ENCODE assay signal across 1 cellular context in the genomic region with DNA sequence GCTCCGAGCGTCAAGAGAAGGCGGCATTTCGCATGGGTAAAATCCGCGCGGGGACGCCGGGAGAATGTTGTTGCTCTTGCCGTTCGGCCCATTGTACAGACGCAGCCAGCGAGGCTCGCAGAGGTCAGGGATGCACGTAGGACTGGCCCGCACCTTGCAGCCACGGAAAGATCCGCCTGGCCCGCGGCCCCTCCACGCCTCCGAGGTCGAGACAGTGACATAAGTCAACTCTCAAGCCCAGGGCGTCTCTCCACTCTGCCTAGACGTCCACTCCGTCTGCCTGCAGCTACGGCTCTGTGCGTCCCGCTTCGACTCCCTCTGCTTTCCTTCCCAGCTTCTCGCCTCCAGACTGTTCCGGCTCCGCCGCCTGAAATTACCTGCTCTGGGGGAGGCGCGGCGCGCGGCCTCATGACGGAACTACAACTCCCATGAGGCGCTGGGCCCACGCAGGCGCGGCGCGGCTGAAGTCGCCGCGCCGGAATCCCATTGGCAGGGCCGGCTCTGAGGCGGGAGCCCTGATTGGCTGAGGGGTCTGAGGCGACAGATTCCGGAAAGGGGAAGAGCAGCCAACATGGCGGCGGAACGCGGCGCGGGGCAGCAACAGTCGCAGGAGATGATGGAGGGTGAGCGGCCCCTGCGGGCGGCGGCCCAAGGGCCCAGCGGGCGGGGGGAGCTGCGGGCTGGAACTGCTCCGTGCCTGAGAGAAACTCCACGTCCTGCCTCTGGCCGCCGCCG.
TF ChIP-seq lines count a peak whose summit lies in the region.

TSS of gene PPP1R7 (plus strand) at position 543 of the 735 bp plus-strand sequence. CDS start at position 572, 29 bp downstream.

TF ChIP-seq in HepG2, 621 proteins besides CTCF, POLR2A, EP300 and RAD21 (continued from another document and continues in another):
- TF ChIP-seq, protein P1, sequence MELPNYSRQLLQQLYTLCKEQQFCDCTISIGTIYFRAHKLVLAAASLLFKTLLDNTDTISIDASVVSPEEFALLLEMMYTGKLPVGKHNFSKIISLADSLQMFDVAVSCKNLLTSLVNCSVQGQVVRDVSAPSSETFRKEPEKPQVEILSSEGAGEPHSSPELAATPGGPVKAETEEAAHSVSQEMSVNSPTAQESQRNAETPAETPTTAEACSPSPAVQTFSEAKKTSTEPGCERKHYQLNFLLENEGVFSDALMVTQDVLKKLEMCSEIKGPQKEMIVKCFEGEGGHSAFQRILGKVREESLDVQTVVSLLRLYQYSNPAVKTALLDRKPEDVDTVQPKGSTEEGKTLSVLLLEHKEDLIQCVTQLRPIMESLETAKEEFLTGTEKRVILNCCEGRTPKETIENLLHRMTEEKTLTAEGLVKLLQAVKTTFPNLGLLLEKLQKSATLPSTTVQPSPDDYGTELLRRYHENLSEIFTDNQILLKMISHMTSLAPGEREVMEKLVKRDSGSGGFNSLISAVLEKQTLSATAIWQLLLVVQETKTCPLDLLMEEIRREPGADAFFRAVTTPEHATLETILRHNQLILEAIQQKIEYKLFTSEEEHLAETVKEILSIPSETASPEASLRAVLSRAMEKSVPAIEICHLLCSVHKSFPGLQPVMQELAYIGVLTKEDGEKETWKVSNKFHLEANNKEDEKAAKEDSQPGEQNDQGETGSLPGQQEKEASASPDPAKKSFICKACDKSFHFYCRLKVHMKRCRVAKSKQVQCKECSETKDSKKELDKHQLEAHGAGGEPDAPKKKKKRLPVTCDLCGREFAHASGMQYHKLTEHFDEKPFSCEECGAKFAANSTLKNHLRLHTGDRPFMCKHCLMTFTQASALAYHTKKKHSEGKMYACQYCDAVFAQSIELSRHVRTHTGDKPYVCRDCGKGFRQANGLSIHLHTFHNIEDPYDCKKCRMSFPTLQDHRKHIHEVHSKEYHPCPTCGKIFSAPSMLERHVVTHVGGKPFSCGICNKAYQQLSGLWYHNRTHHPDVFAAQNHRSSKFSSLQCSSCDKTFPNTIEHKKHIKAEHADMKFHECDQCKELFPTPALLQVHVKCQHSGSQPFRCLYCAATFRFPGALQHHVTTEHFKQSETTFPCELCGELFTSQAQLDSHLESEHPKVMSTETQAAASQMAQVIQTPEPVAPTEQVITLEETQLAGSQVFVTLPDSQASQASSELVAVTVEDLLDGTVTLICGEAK (IDR thresholded peaks at IDR 0.05): no peak
- TF ChIP-seq, protein P1 (CRISPR knock-in tag; IDR thresholded peaks at IDR 0.05): no peak; the same call in 1 of the 2 replicates
- TF ChIP-seq ZUFSP (CRISPR knock-in tag; IDR thresholded peaks at IDR 0.05; ENCODE audit: borderline replicate concordance) (no peak), TAF15 (IDR thresholded peaks at IDR 0.05; ENCODE audit: low read depth, low read length, poor library complexity, severe bottlenecking) (peak; percentile 51), CBX5 (CRISPR knock-in tag; IDR thresholded peaks at IDR 0.05; ENCODE audit: borderline replicate concordance) (peak; percentile 36; the same call in 1 of the 2 replicates), ZNF24 (IDR thresholded peaks at IDR 0.05) (no peak), CSRNP2 (CRISPR knock-in tag; conservative IDR thresholded peaks at IDR 0.05; ENCODE audit: low read depth) (no peak), ZNF790 (CRISPR knock-in tag; IDR thresholded peaks at IDR 0.05; ENCODE audit: borderline replicate concordance) (no peak), SALL2 (CRISPR knock-in tag; IDR thresholded peaks at IDR 0.05) (peak; percentile 80; the same call in 1 of the 2 replicates), SSRP1 (CRISPR knock-in tag; IDR thresholded peaks at IDR 0.05) (no peak), RARG (CRISPR knock-in tag; IDR thresholded peaks at IDR 0.05; ENCODE audit: low read depth) (no peak), ZNF232 (CRISPR knock-in tag; IDR thresholded peaks at IDR 0.05; ENCODE audit: borderline replicate concordance) (peak; percentile 58; the same call in 1 of the 2 replicates), STAG1 (CRISPR knock-in tag; IDR thresholded peaks at IDR 0.05) (peak; percentile 70), MAFG (CRISPR knock-in tag; IDR thresholded peaks at IDR 0.05) (no peak; the same call in 1 of the 2 replicates), ZFP91 (CRISPR knock-in tag; IDR thresholded peaks at IDR 0.05; ENCODE audit: borderline replicate concordance) (peak; percentile 75; the same call in 1 of the 2 replicates), TBP (CRISPR knock-in tag; IDR thresholded peaks at IDR 0.05) (no peak), ELF1 (CRISPR knock-in tag; IDR thresholded peaks at IDR 0.05) (peak; percentile 95), BORCS8-MEF2B (CRISPR knock-in tag; IDR thresholded peaks at IDR 0.05) (peak; percentile 58), ZNF354B (CRISPR knock-in tag; IDR thresholded peaks at IDR 0.05) (no peak), NFKBIZ (CRISPR knock-in tag; IDR thresholded peaks at IDR 0.05) (no peak)
- TF ChIP-seq, protein P2, sequence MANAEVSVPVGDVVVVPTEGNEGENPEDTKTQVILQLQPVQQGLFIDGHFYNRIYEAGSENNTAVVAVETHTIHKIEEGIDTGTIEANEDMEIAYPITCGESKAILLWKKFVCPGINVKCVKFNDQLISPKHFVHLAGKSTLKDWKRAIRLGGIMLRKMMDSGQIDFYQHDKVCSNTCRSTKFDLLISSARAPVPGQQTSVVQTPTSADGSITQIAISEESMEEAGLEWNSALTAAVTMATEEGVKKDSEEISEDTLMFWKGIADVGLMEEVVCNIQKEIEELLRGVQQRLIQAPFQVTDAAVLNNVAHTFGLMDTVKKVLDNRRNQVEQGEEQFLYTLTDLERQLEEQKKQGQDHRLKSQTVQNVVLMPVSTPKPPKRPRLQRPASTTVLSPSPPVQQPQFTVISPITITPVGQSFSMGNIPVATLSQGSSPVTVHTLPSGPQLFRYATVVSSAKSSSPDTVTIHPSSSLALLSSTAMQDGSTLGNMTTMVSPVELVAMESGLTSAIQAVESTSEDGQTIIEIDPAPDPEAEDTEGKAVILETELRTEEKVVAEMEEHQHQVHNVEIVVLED (CRISPR knock-in tag; IDR thresholded peaks at IDR 0.05; ENCODE audit: borderline replicate concordance): peak; percentile 95
- TF ChIP-seq, protein P3, sequence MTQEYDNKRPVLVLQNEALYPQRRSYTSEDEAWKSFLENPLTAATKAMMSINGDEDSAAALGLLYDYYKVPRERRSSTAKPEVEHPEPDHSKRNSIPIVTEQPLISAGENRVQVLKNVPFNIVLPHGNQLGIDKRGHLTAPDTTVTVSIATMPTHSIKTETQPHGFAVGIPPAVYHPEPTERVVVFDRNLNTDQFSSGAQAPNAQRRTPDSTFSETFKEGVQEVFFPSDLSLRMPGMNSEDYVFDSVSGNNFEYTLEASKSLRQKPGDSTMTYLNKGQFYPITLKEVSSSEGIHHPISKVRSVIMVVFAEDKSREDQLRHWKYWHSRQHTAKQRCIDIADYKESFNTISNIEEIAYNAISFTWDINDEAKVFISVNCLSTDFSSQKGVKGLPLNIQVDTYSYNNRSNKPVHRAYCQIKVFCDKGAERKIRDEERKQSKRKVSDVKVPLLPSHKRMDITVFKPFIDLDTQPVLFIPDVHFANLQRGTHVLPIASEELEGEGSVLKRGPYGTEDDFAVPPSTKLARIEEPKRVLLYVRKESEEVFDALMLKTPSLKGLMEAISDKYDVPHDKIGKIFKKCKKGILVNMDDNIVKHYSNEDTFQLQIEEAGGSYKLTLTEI (CRISPR knock-in tag; conservative IDR thresholded peaks at IDR 0.05): no peak
- TF ChIP-seq, protein P4, sequence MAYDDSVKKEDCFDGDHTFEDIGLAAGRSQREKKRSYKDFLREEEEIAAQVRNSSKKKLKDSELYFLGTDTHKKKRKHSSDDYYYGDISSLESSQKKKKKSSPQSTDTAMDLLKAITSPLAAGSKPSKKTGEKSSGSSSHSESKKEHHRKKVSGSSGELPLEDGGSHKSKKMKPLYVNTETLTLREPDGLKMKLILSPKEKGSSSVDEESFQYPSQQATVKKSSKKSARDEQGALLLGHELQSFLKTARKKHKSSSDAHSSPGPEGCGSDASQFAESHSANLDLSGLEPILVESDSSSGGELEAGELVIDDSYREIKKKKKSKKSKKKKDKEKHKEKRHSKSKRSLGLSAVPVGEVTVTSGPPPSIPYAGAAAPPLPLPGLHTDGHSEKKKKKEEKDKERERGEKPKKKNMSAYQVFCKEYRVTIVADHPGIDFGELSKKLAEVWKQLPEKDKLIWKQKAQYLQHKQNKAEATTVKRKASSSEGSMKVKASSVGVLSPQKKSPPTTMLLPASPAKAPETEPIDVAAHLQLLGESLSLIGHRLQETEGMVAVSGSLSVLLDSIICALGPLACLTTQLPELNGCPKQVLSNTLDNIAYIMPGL (CRISPR knock-in tag; IDR thresholded peaks at IDR 0.05; ENCODE audit: borderline replicate concordance in 1 of 2, low read depth in 1 of 2): peak; percentile 52 to 73
- TF ChIP-seq, protein P5, sequence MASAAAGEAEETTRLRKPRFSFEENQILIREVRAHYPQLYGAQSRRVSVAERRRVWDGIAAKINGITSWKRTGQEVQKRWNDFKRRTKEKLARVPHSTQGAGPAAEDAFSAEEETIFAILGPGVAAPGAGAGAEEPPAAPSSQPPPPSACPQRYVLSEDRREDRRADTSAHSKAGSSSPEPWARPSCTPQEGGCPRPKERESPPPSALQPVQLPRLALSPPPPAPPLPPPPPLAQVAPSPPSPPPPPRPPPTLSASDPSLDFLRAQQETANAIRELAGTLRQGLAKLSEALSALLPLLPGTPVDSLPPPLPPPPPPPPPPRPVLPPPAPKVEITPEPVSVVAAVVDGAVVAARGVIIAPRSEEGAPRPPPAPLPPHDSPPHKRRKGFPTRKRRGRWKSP (CRISPR knock-in tag; IDR thresholded peaks at IDR 0.05): 0 out of 2 replicates have a peak, but pooled peaks have one; percentile 9
